11 cellular contexts compared by ENCODE assay signal in the genomic region with DNA sequence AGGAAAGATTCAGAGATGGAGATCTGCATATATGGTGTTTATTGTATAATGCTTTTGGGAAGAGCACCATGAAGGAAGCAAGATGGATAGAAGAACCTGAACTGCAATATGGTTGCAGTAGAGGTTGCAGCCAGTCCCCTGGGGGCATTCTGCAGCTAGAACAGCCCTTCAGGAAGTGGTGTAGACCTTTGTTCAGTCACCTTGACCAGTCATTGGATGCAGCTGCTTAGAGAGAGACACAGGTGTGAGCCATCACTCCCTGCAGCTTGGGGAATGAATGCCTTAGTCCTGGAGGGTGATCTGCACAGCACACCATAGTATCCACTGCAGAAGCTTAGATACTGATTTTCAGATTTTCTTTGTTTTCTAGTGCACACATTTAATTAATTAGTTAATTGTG. TPM values are rescaled to one million over a fixed set of nuclear protein-coding genes. Genes with fewer than 3 reads are reported as not detected.
DNase-seq lines count a peak whose midpoint lies in the region; ATAC-seq and TF ChIP-seq lines count a peak whose summit lies in the region.
"Had no signal": no experiment of that assay in that cellular context is flagged by ENCODE, and none has a peak within 500 bp of the region (broad histone marks: within the 10 kb centered on the region; RNA-seq: fewer than 3 reads in every experiment).

No MANE protein-coding gene starts in this region.

- no peak overlapping the region for H3K4me3 ChIP-seq in PC-3 (ENCODE audit: low read length)
- H3K4me3 ChIP-seq: heart left ventricle had no signal

- no peaks in the 10 kb centered on the region for H3F3A ChIP-seq in PC-3 (ENCODE audit: low read length, unreplicated experiment)

- POLR2A ChIA-PET in PC-3 (lab: Charles Lee; ENCODE audit: unreplicated experiment), result no interaction called here

- H3K79me2 ChIP-seq in PC-3 (ENCODE audit: low read length), result peaks cover 94% of the 10 kb centered on the region

- no peaks in the 10 kb centered on the region for H3K27me3 Mint-ChIP-seq in activated T-helper 2 cell treated with anti-CD3 and anti-CD28 coated beads, Interferon-gamma antibody, Interleukin-2, Interleukin-4, amounts not matched to agents 10 μg/mL and 5 μg/mL and 100 μg/mL, durations not matched to agents 14 hours and 24 hours and 36 hours (ENCODE audit: low read depth)
- H3K27me3 Mint-ChIP-seq: activated CD4-positive, alpha-beta T cell treated with anti-CD3 and anti-CD28 coated beads, Interleukin-2, amount 10 ng/mL, durations not matched to agents 7 days and 5 days had no signal

- H3K9me3 Mint-ChIP-seq in activated T-helper 2 cell treated with anti-CD3 and anti-CD28 coated beads, Interferon-gamma antibody, Interleukin-2, Interleukin-4, amounts not matched to agents 10 μg/mL and 5 μg/mL and 100 μg/mL, durations not matched to agents 14 hours and 24 hours and 36 hours, result no peaks in the 10 kb centered on the region
- H3K9me3 Mint-ChIP-seq: neural crest cell had no signal

- CTCF ChIA-PET in PC-3 (lab: Charles Lee), result no interaction called here

- BruUV-seq in PC-3 (replicated peaks; lab: Mats Ljungman, UMichigan), result no TSS peak

- no peak overlapping the region for H3K27ac Mint-ChIP-seq in activated T-helper 2 cell treated with anti-CD3 and anti-CD28 coated beads, Interferon-gamma antibody, Interleukin-2, Interleukin-4, amounts not matched to agents 10 μg/mL and 5 μg/mL and 100 μg/mL, durations not matched to agents 14 hours and 24 hours and 36 hours
- H3K27ac Mint-ChIP-seq: activated CD4-positive, alpha-beta T cell treated with anti-CD3 and anti-CD28 coated beads, Interleukin-2, amount 10 ng/mL, durations not matched to agents 7 days and 5 days had no signal

- H3K9me2 ChIP-seq in PC-3 (replicated peaks; ENCODE audit: low read length), result no peaks in the 10 kb centered on the region

- peaks cover 65% of the 10 kb centered on the region for H3K4me1 Mint-ChIP-seq in activated T-helper 2 cell treated with anti-CD3 and anti-CD28 coated beads, Interferon-gamma antibody, Interleukin-2, Interleukin-4, amounts not matched to agents 10 μg/mL and 5 μg/mL and 100 μg/mL, durations not matched to agents 14 hours and 24 hours and 36 hours (ENCODE audit: low read depth)

- H3K9ac ChIP-seq in PC-3 (ENCODE audit: low read length), result no peak overlapping the region

- H3K27me3 ChIP-seq in PC-3 (ENCODE audit: low read length), result no peaks in the 10 kb centered on the region
- H3K27me3 ChIP-seq: heart left ventricle had no signal

- H2AFZ ChIP-seq in PC-3 (ENCODE audit: low read length), result no peak overlapping the region

- no peak overlapping the region for H3K4me3 Mint-ChIP-seq in activated T-helper 2 cell treated with anti-CD3 and anti-CD28 coated beads, Interferon-gamma antibody, Interleukin-2, Interleukin-4, amounts not matched to agents 10 μg/mL and 5 μg/mL and 100 μg/mL, durations not matched to agents 14 hours and 24 hours and 36 hours (ENCODE audit: low read depth)
- H3K4me3 Mint-ChIP-seq: activated CD4-positive, alpha-beta T cell treated with anti-CD3 and anti-CD28 coated beads, Interleukin-2, amount 10 ng/mL, durations not matched to agents 7 days and 5 days; neural crest cell had no signal

- DNase-seq in iPS-NIHi11 (ENCODE audit: low spot score) (peak; percentile 16), PC-3 (no peak), posterior vena cava (ENCODE audit: low spot score) (no peak), NK-92 (lab: John Stamatoyannopoulos, UW; ENCODE audit: unreplicated experiment) (no peak)
- no peak for DNase-seq in activated T-helper 2 cell treated with anti-CD3 and anti-CD28 coated beads, Interferon-gamma antibody, Interleukin-2, Interleukin-4, amounts not matched to agents 10 μg/mL and 5 μg/mL and 100 μg/mL, durations not matched to agents 14 hours and 24 hours and 36 hours (ENCODE audit: low spot score)
- DNase-seq: activated CD4-positive, alpha-beta T cell treated with anti-CD3 and anti-CD28 coated beads, Interleukin-2, amount 10 ng/mL, durations not matched to agents 7 days and 5 days; heart left ventricle had no signal

- H3K4me2 ChIP-seq in PC-3 (ENCODE audit: low read length), result no peak overlapping the region

- H3K27ac ChIP-seq in PC-3 (ENCODE audit: low read length), result no peak overlapping the region
- H3K27ac ChIP-seq: heart left ventricle had no signal

- peaks cover 34% of the 10 kb centered on the region for H3K36me3 Mint-ChIP-seq in activated T-helper 2 cell treated with anti-CD3 and anti-CD28 coated beads, Interferon-gamma antibody, Interleukin-2, Interleukin-4, amounts not matched to agents 10 μg/mL and 5 μg/mL and 100 μg/mL, durations not matched to agents 14 hours and 24 hours and 36 hours (ENCODE audit: low read depth)

- no peaks in the 10 kb centered on the region for H3K9me3 ChIP-seq in PC-3 (ENCODE audit: low read length)
- H3K9me3 ChIP-seq: heart left ventricle had no signal

- peak; percentile 48 for ATAC-seq in GM18867 (IDR thresholded peaks at IDR 0.05; ENCODE audit: unreplicated experiment)
- peak; percentile 50 for ATAC-seq in GM21576 (IDR thresholded peaks at IDR 0.05; ENCODE audit: unreplicated experiment)
- peak; percentile 59 for ATAC-seq in HG03442 (IDR thresholded peaks at IDR 0.05; ENCODE audit: unreplicated experiment)
- ATAC-seq in PC-3, result no peak
- ATAC-seq: heart left ventricle had no signal

- no peak for TF ChIP-seq CTCF in PC-3 (conservative IDR thresholded peaks at IDR 0.05; ENCODE audit: low read depth, low read length)

- H4K20me1 ChIP-seq in PC-3 (ENCODE audit: low read length), result no peaks in the 10 kb centered on the region

- no peaks in the 10 kb centered on the region for H3K4me1 ChIP-seq in PC-3 (ENCODE audit: insufficient read depth, low read length)

- intact Hi-C loops in PC-3 (cut with micrococcal nuclease), result no loop called here
- intact Hi-C loops in activated T-helper 2 cell treated with anti-CD3 and anti-CD28 coated beads, Interferon-gamma antibody, Interleukin-2, Interleukin-4, amounts not matched to agents 10 μg/mL and 5 μg/mL and 100 μg/mL, durations not matched to agents 14 hours and 24 hours and 36 hours (cut with micrococcal nuclease), result no loop called here
- intact Hi-C loops in posterior vena cava (cut with DNase I), result no loop called here

- no peaks in the 10 kb centered on the region for H3K36me3 ChIP-seq in PC-3 (ENCODE audit: low read depth, low read length)
- H3K36me3 ChIP-seq: heart left ventricle had no signal

RNA-seq across cellular contexts. Expression of a gene that starts 42.3 kb away (rescaled TPM):
- total RNA-seq in PC-3 (2014; rRNA removed) (23.2 and 25.2 TPM in 2 replicates), posterior vena cava (100 to 1,000 TPM; 117 to 165 TPM)
- 105 and 118 TPM in 2 replicates for total RNA-seq in activated T-helper 2 cell treated with anti-CD3 and anti-CD28 coated beads, Interferon-gamma antibody, Interleukin-2, Interleukin-4, amounts not matched to agents 10 μg/mL and 5 μg/mL and 100 μg/mL, durations not matched to agents 14 hours and 24 hours and 36 hours
